ENCODE assay signal across 7 cellular contexts in genomic region chr4:152352645-152353116, GRCh38.
DNase-seq lines count a peak whose midpoint lies in the region; ATAC-seq and TF ChIP-seq lines count a peak whose summit lies in the region.

No MANE protein-coding gene starts in this region.

- H3K27me3 Mint-ChIP-seq in activated CD8-positive, alpha-beta T cell treated with anti-CD3 and anti-CD28 coated beads for 36 hours: no peaks in the 10 kb centered on the region
- H3K27me3 Mint-ChIP-seq in osteocyte (ENCODE audit: unreplicated experiment): no peaks in the 10 kb centered on the region

- intact Hi-C loops in activated CD8-positive, alpha-beta T cell treated with anti-CD3 and anti-CD28 coated beads for 36 hours (cut with micrococcal nuclease): no loop called here

- peak overlapping the region; percentile 41 for H3K27ac Mint-ChIP-seq in activated CD8-positive, alpha-beta T cell treated with anti-CD3 and anti-CD28 coated beads for 36 hours
- H3K27ac Mint-ChIP-seq in osteocyte (ENCODE audit: unreplicated experiment): peak overlapping the region; percentile 90

- POLR2A ChIA-PET in activated CD8-positive, alpha-beta T cell treated with anti-CD3 and anti-CD28 coated beads for 36 hours (lab: Charles Lee): interaction anchor here (0.7 kb wide), 1 partner anchor 26 kb away, joined by 3 read pairs; no protein-coding TSS in a partner anchor

- peak overlapping the region; percentile 2 for H3K4me3 Mint-ChIP-seq in activated CD8-positive, alpha-beta T cell treated with anti-CD3 and anti-CD28 coated beads for 36 hours
- peak overlapping the region; percentile 74 for H3K4me3 Mint-ChIP-seq in osteocyte (ENCODE audit: unreplicated experiment)

- H3K4me1 Mint-ChIP-seq in activated CD8-positive, alpha-beta T cell treated with anti-CD3 and anti-CD28 coated beads for 36 hours (ENCODE audit: low read depth): peaks cover 20% of the 10 kb centered on the region
- peaks cover 29% of the 10 kb centered on the region for H3K4me1 Mint-ChIP-seq in osteocyte (ENCODE audit: unreplicated experiment)

- DNase-seq in NCI-H2029 (lab: John Stamatoyannopoulos, UW) (peak; percentile 92), globus pallidus (ENCODE audit: low spot score) (peak; percentile 62), osteocyte (ENCODE audit: extremely low spot score, unreplicated experiment) (peak; percentile 86)
- DNase-seq in activated CD8-positive, alpha-beta T cell treated with anti-CD3 and anti-CD28 coated beads for 36 hours: peak; percentile 46

- ATAC-seq in GM18505 (IDR thresholded peaks at IDR 0.05; ENCODE audit: unreplicated experiment) (peak; percentile 77), HG02798 (IDR thresholded peaks at IDR 0.05; ENCODE audit: poor library complexity, unreplicated experiment) (peak; percentile 65), GM19324 (IDR thresholded peaks at IDR 0.05; ENCODE audit: low FRiP score, unreplicated experiment) (no peak)
- peak; percentile 81 for ATAC-seq in activated CD8-positive, alpha-beta T cell treated with anti-CD3 and anti-CD28 coated beads for 36 hours

- TF ChIP-seq CTCF in activated CD8-positive, alpha-beta T cell treated with anti-CD3 and anti-CD28 coated beads for 36 hours (IDR thresholded peaks at IDR 0.05): no peak
- no peak for TF ChIP-seq CTCF in osteocyte (IDR thresholded peaks at IDR 0.05)

- no peak for TF ChIP-seq POLR2A in GM18505 (IDR thresholded peaks at IDR 0.05; ENCODE audit: borderline replicate concordance, extremely low read depth, insufficient read depth, insufficient read length)

- H3K9me3 Mint-ChIP-seq in activated CD8-positive, alpha-beta T cell treated with anti-CD3 and anti-CD28 coated beads for 36 hours: no peaks in the 10 kb centered on the region
- no peaks in the 10 kb centered on the region for H3K9me3 Mint-ChIP-seq in osteocyte (ENCODE audit: unreplicated experiment)

- CTCF ChIA-PET in activated CD8-positive, alpha-beta T cell treated with anti-CD3 and anti-CD28 coated beads for 36 hours (lab: Charles Lee): no interaction called here

- H3K36me3 Mint-ChIP-seq in activated CD8-positive, alpha-beta T cell treated with anti-CD3 and anti-CD28 coated beads for 36 hours (ENCODE audit: low read depth): no peaks in the 10 kb centered on the region
- H3K36me3 Mint-ChIP-seq in osteocyte (ENCODE audit: unreplicated experiment): no peaks in the 10 kb centered on the region
